8 cellular contexts compared by ENCODE assay signal in genomic region chr20:44208770-44209169, GRCh38. TPM values are rescaled to one million over a fixed set of nuclear protein-coding genes. Genes with fewer than 3 reads are reported as not detected.
DNase-seq lines count a peak whose midpoint lies in the region; ATAC-seq, FAIRE-seq and TF ChIP-seq lines count a peak whose summit lies in the region.

No MANE protein-coding gene starts in this region.

- H3K4me1 ChIP-seq in esophagus squamous epithelium (peaks cover 12 to 83% (median 39%) of the 10 kb centered on the region in 3 donors), gastrocnemius medialis (peaks cover 61 to 67% of the 10 kb centered on the region in 2 donors)

- TF ChIP-seq POLR2A in GM12892 (IDR thresholded peaks at IDR 0.05; ENCODE audit: low read depth, low read length): no peak
- no peak for TF ChIP-seq POLR2A in esophagus squamous epithelium (IDR thresholded peaks at IDR 0.05)
- peak in 1 of 2 donors; percentile 49 for TF ChIP-seq POLR2A in gastrocnemius medialis (IDR thresholded peaks at IDR 0.05)

- H3K27ac ChIP-seq in esophagus squamous epithelium: peak overlapping the region; percentile 97 to 100 (median 100)
- H3K27ac ChIP-seq in gastrocnemius medialis: peak overlapping the region; percentile 97 to 100 (median 98)
- no peak overlapping the region for H3K27ac ChIP-seq in RWPE1

- TF ChIP-seq CTCF in esophagus squamous epithelium (IDR thresholded peaks at IDR 0.05) (peak in 1 of 6 experiments; percentile 3), gastrocnemius medialis (IDR thresholded peaks at IDR 0.05 in 4 of 5, conservative IDR thresholded peaks at IDR 0.05 in 1 of 5) (no peak), RWPE1 (conservative IDR thresholded peaks at IDR 0.05; ENCODE audit: low read depth) (no peak)

- intact Hi-C loops in esophagus squamous epithelium (cut with DNase I) (no loop called here), gastrocnemius medialis (cut with DNase I; ENCODE audit: low total_unique reads) (loop anchor here (5.0 to 10.0 kb wide), 3 partner anchors 376 to 1149 kb away; partner anchors contain the start of genes IFT52 and PKIG)

- DNase-seq in GM12892 (ENCODE audit: insufficient read length): no peak
- DNase-seq in RKO (ENCODE audit: low spot score): peak; percentile 69
- no peak for DNase-seq in esophagus squamous epithelium (lab: John Stamatoyannopoulos, UW)
- DNase-seq in gastrocnemius medialis: no peak
- DNase-seq in NCI-H748 (lab: John Stamatoyannopoulos, UW; ENCODE audit: unreplicated experiment): no peak
- no peak for DNase-seq in RWPE1 (ENCODE audit: low spot score)

- 20 to 23% methylated on average over 7 of the region's 7 CpGs for WGBS in esophagus squamous epithelium, 2 donors

- H3K36me3 ChIP-seq in esophagus squamous epithelium (peaks cover 0 to 22% (median 0%) of the 10 kb centered on the region in 3 donors), gastrocnemius medialis (no peaks in the 10 kb centered on the region)

- CTCF ChIA-PET in RWPE1 (lab: Yijun Ruan, JAX): interaction anchor here (0.6 to 0.8 kb wide), 4 partner anchors 13 to 188 kb away, joined by 3 to 6 read pairs (median 3); no protein-coding TSS in a partner anchor

- no peak for ATAC-seq in gastrocnemius medialis
- no peak for ATAC-seq in GM19395 (IDR thresholded peaks at IDR 0.05; ENCODE audit: unreplicated experiment)
- no peak for ATAC-seq in HG02588 (IDR thresholded peaks at IDR 0.05; ENCODE audit: unreplicated experiment)

- no peaks in the 10 kb centered on the region for H3K9me3 ChIP-seq in esophagus squamous epithelium
- H3K9me3 ChIP-seq in gastrocnemius medialis: no peaks in the 10 kb centered on the region

- peak; percentile 14 for FAIRE-seq in GM12892 (lab: Jason Lieb, UNC)

- H3K4me3 ChIP-seq in esophagus squamous epithelium (peak overlapping the region; percentile 76 to 98 (median 91)), gastrocnemius medialis (peak overlapping the region; percentile 90 to 98 (median 95))

- H3K27me3 ChIP-seq in esophagus squamous epithelium (no peaks in the 10 kb centered on the region), gastrocnemius medialis (no peaks in the 10 kb centered on the region)

- POLR2A ChIA-PET in RWPE1 (lab: Yijun Ruan, JAX; ENCODE audit: low non-redundant PET): interaction anchor here (0.7 kb wide), 1 partner anchor 214 kb away, joined by 5 read pairs; no protein-coding TSS in a partner anchor

- in situ Hi-C loops in gastrocnemius medialis (cut with MboI; ENCODE audit: low sequenced_read_pairs in 4 of 4): loop anchor here (25.0 kb wide), 7 partner anchors 254 to 1154 kb away; partner anchors contain the start of genes KCNK15 (in 2 of the 4), PKIG (in 1 of the 4), SDC4 (in 1 of the 4) and SRSF6 (in 1 of the 4)

RNA-seq across cellular contexts. Expression of gene OSER1, which starts 1.8 kb away (rescaled TPM):
- 29.8 TPM for polyA plus RNA-seq in GM12892 (2012; ENCODE audit: missing spikeins)
- total RNA-seq in esophagus squamous epithelium (10 to 100 TPM; 16.1 to 62.2 (median 25.0) TPM), gastrocnemius medialis (100 to 1,000 TPM in 1 of 4 donors, 10 to 100 TPM in 3; 73.0 to 114 (median 94.5) TPM)

RNA-seq across cellular contexts. Expression of gene JPH2, which starts 21.8 kb away (rescaled TPM):
- not detected for polyA plus RNA-seq in GM12892 (2012; ENCODE audit: missing spikeins)
- total RNA-seq in esophagus squamous epithelium: 10 to 100 TPM in 1 of 4 donors, 1 to 10 TPM in 3; 2.4 to 32.0 (median 6.8) TPM
- 10 to 100 TPM; 18.3 to 86.6 (median 38.0) TPM for total RNA-seq in gastrocnemius medialis

RNA-seq across cellular contexts. Expression of gene GDAP1L1, which starts 38.3 kb away (rescaled TPM):
- 0.15 TPM for polyA plus RNA-seq in GM12892 (2012; ENCODE audit: missing spikeins)
- total RNA-seq in esophagus squamous epithelium: not detected
- not detected for total RNA-seq in gastrocnemius medialis
